16 cellular contexts compared by ENCODE assay signal in the genomic region with DNA sequence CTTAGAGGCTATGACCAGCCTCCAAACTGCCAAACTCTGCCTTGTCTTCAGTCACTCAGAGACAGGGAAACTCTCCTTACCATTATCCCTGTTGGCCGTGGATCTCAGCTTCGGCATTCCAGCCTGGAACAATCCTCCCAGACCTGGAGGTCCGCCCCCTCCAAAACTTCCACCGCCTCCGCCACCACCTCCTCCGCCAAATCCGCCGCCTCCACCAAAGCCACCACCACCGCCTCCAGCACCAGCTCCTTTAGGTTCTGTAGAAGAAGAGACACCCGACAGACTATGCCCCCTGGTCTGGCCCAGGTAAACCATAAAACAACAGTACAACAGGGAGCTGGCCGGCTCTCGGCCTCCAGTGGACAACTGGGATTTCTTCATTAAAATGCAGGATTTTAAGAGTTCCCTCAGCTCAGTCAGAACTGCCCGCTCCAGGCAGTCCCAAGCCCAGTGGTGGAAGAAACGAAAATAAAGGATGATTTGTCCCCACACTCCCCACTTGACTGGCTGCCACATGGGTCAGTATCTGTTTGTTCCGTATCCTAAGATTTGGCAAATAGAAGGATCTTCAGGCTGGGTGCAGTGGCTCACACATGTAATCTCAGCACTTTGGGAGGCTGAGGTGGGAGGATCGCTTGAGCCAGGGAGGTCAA. TPM values are rescaled to one million over a fixed set of nuclear protein-coding genes. Genes with fewer than 3 reads are reported as not detected.
DNase-seq lines count a peak whose midpoint lies in the region; ATAC-seq and TF ChIP-seq lines count a peak whose summit lies in the region.
"Had no signal": no experiment of that assay in that cellular context is flagged by ENCODE, and none has a peak within 500 bp of the region (broad histone marks: within the 10 kb centered on the region; RNA-seq: fewer than 3 reads in every experiment).

No MANE protein-coding gene starts in this region.

- H3K9me3 Mint-ChIP-seq in CD4-positive, alpha-beta T cell, result no peaks in the 10 kb centered on the region
- no peaks in the 10 kb centered on the region for H3K9me3 Mint-ChIP-seq in natural killer cell
- H3K9me3 Mint-ChIP-seq: neural progenitor cell had no signal

- H3K9me3 ChIP-seq in CD4-positive, alpha-beta T cell (ENCODE audit: control insufficient read depth, low read length), result no peaks in the 10 kb centered on the region
- H3K9me3 ChIP-seq in IMR-90 (ENCODE audit: control insufficient read depth, insufficient read depth, low read length) (no peaks in the 10 kb centered on the region), neuronal stem cell (replicated peaks in 1 of 2; ENCODE audit: control insufficient read depth in 2 of 2, insufficient read depth in 1 of 2, low read depth in 1 of 2, low read length in 2 of 2) (no peaks in the 10 kb centered on the region)
- H3K9me3 ChIP-seq: ascending aorta, lower lobe of right lung, suprapubic skin had no signal

- H3K9ac ChIP-seq in IMR-90 (ENCODE audit: low read depth, low read length) (no peak overlapping the region), neuronal stem cell (ENCODE audit: low read depth, low read length, poor library complexity) (no peak overlapping the region)
- H3K9ac ChIP-seq: neural progenitor cell had no signal

- H3K36me3 Mint-ChIP-seq in CD4-positive, alpha-beta T cell (ENCODE audit: low read depth), result peaks cover 100% of the 10 kb centered on the region
- peaks cover 18% of the 10 kb centered on the region for H3K36me3 Mint-ChIP-seq in natural killer cell

- H2BK20ac ChIP-seq in IMR-90 (ENCODE audit: low read depth, low read length), result no peak overlapping the region

- no peak overlapping the region for H2BK15ac ChIP-seq in IMR-90 (ENCODE audit: low read depth, low read length)
- no peak overlapping the region for H2BK15ac ChIP-seq in neuronal stem cell (ENCODE audit: low read length)

- H2BK120ac ChIP-seq in IMR-90 (ENCODE audit: low read depth, low read length) (no peak overlapping the region), neuronal stem cell (ENCODE audit: low read depth, low read length) (no peak overlapping the region)

- H2AK5ac ChIP-seq in IMR-90 (ENCODE audit: low read depth, low read length) (no peak overlapping the region), neuronal stem cell (ENCODE audit: low read depth, low read length) (no peak overlapping the region)

- H3K4me2 ChIP-seq in IMR-90 (ENCODE audit: low read depth, low read length) (no peak overlapping the region), neuronal stem cell (ENCODE audit: insufficient read depth, low read length, poor library complexity, severe bottlenecking) (no peak overlapping the region)
- H3K4me2 ChIP-seq: neural progenitor cell had no signal

- POLR2A ChIA-PET in CD4-positive, alpha-beta T cell (lab: Charles Lee), result interaction anchor here (1.0 to 3.6 kb wide), 5 partner anchors 18 to 105 kb away, joined by 3 to 10 read pairs (median 3); no protein-coding TSS in a partner anchor
- POLR2A ChIA-PET in IMR-90 (lab: Charles Lee; ENCODE audit: unreplicated experiment), result no interaction called here

- H3K4me3 ChIP-seq in IMR-90 (ENCODE audit: insufficient read depth, low read depth, low read length) (no peak overlapping the region), neuronal stem cell (ENCODE audit: low read length in 2 of 2) (no peak overlapping the region)
- H3K4me3 ChIP-seq: ascending aorta, lower lobe of right lung, neural progenitor cell, suprapubic skin had no signal

- H3K14ac ChIP-seq in IMR-90 (replicated peaks; ENCODE audit: low read depth, low read length) (no peak overlapping the region), neuronal stem cell (ENCODE audit: low read length) (no peak overlapping the region)

- no peak for DNase-seq in CD4-positive, alpha-beta T cell
- DNase-seq in IMR-90, result no peak
- no peak for DNase-seq in natural killer cell
- DNase-seq in NK-92 (lab: John Stamatoyannopoulos, UW; ENCODE audit: unreplicated experiment), result no peak
- DNase-seq in cortex of kidney (lab: John Stamatoyannopoulos, UW), result no peak
- DNase-seq in DMS114 treated with DMSO at 0.1 percent for 48 hours (lab: John Stamatoyannopoulos, UW; ENCODE audit: unreplicated experiment), result no peak
- no peak for DNase-seq in neuronal stem cell (ENCODE audit: low spot score)
- DNase-seq: erythroblast, lower lobe of right lung, NCI-H1436, NCI-H226 had no signal

- no peak overlapping the region for H3K27ac ChIP-seq in CD4-positive, alpha-beta T cell (ENCODE audit: low read depth, low read length)
- H3K27ac ChIP-seq in IMR-90 (ENCODE audit: insufficient read depth, low read length) (no peak overlapping the region), cingulate gyrus (ENCODE audit: low read depth, low read length) (peak overlapping the region; percentile 47), neuronal stem cell (replicated peaks; ENCODE audit: low read length) (no peak overlapping the region)
- H3K27ac ChIP-seq: ascending aorta, lower lobe of right lung, neural progenitor cell, suprapubic skin had no signal

- intact Hi-C loops in CD4-positive, alpha-beta T cell (cut with DNase I, micrococcal nuclease), result loop anchor here in 1 of 2 experiments (5.0 kb wide), 2 partner anchors 42 to 57 kb away; no protein-coding TSS in a partner anchor
- intact Hi-C loops in IMR-90 (cut with micrococcal nuclease), result no loop called here
- intact Hi-C loops in natural killer cell (cut with micrococcal nuclease), result no loop called here

- no peak for ATAC-seq in CD4-positive, alpha-beta T cell (ENCODE audit: poor library complexity)
- ATAC-seq in IMR-90 (ENCODE audit: low read depth) (no peak), natural killer cell (no peak)
- ATAC-seq: lower lobe of right lung, right cardiac atrium had no signal

- H3K18ac ChIP-seq in IMR-90 (ENCODE audit: low read depth, low read length) (no peak overlapping the region), neuronal stem cell (ENCODE audit: low read length) (no peak overlapping the region)

- no peaks in the 10 kb centered on the region; a peak in 1 of 4 replicates for H3K79me1 ChIP-seq in IMR-90 (ENCODE audit: low read depth in 1 of 2, low read length in 2 of 2)
- H3K79me1 ChIP-seq in neuronal stem cell (ENCODE audit: low read depth, low read length), result no peaks in the 10 kb centered on the region

- no peaks in the 10 kb centered on the region for H4K20me1 ChIP-seq in IMR-90 (ENCODE audit: insufficient read depth, low read length)

- H3K27me3 Mint-ChIP-seq in CD4-positive, alpha-beta T cell, result no peaks in the 10 kb centered on the region
- no peaks in the 10 kb centered on the region for H3K27me3 Mint-ChIP-seq in natural killer cell (ENCODE audit: low read depth in 2 of 2)

- no peaks in the 10 kb centered on the region for H3K27me3 ChIP-seq in CD4-positive, alpha-beta T cell (ENCODE audit: control insufficient read depth, insufficient read depth, low read length)
- H3K27me3 ChIP-seq in IMR-90 (ENCODE audit: control insufficient read depth, insufficient read depth, low read length) (no peaks in the 10 kb centered on the region), neuronal stem cell (ENCODE audit: control insufficient read depth in 3 of 3, insufficient read depth in 3 of 3, low read depth in 1 of 3, low read length in 3 of 3) (no peaks in the 10 kb centered on the region)
- H3K27me3 ChIP-seq: ascending aorta, neural progenitor cell, suprapubic skin had no signal

- H3K56ac ChIP-seq in IMR-90 (ENCODE audit: extremely low read depth, insufficient read depth, low read length), result no peak overlapping the region

- BruUV-seq in IMR-90 (replicated peaks; lab: Mats Ljungman, UMichigan), result no TSS peak

- H3K23ac ChIP-seq in IMR-90 (ENCODE audit: low read depth, low read length) (no peak overlapping the region), neuronal stem cell (ENCODE audit: low read depth, low read length, poor library complexity) (no peak overlapping the region)

- H3K36me3 ChIP-seq in IMR-90 (ENCODE audit: control insufficient read depth, insufficient read depth, low read length) (peaks cover 21% of the 10 kb centered on the region), neuronal stem cell (replicated peaks in 1 of 2; ENCODE audit: control insufficient read depth in 2 of 2, insufficient read depth in 2 of 2, low read length in 2 of 2) (peaks cover 8 to 77% of the 10 kb centered on the region in 2 donors)
- H3K36me3 ChIP-seq: neural progenitor cell had no signal

- no peak overlapping the region for H3K4ac ChIP-seq in IMR-90 (ENCODE audit: low read depth, low read length)
- no peak overlapping the region for H3K4ac ChIP-seq in neuronal stem cell (ENCODE audit: low read length)

- H3K9me1 ChIP-seq in IMR-90 (ENCODE audit: insufficient read depth, low read length), result no peaks in the 10 kb centered on the region

- peak overlapping the region; percentile 62 for H2AK9ac ChIP-seq in IMR-90 (replicated peaks; ENCODE audit: low read depth, low read length, poor library complexity)

- CTCF ChIA-PET in CD4-positive, alpha-beta T cell (lab: Charles Lee), result interaction anchor here (0.5 to 12.2 kb wide), 6 partner anchors 9 to 415 kb away, joined by 3 to 243 read pairs (median 4); a partner anchor contains a TSS
- CTCF ChIA-PET in IMR-90 (lab: Yijun Ruan, JAX), result interaction anchor here (0.6 kb wide), 2 partner anchors 122 to 672 kb away, joined by 3 to 5 read pairs; no protein-coding TSS in a partner anchor

- H4K91ac ChIP-seq in IMR-90 (ENCODE audit: insufficient read depth, low read depth, low read length) (no peak overlapping the region), neuronal stem cell (ENCODE audit: low read depth, low read length, poor library complexity) (no peak overlapping the region)

- no peak for TF ChIP-seq POLR2A in IMR-90 (IDR thresholded peaks at IDR 0.05; ENCODE audit: low read depth, low read length)

- no peak overlapping the region for H2BK5ac ChIP-seq in IMR-90 (ENCODE audit: low read depth, low read length, poor library complexity, severe bottlenecking)
- H2BK5ac ChIP-seq in neuronal stem cell (ENCODE audit: low read length), result no peak overlapping the region

- peaks cover 85% of the 10 kb centered on the region for H3K4me1 Mint-ChIP-seq in CD4-positive, alpha-beta T cell (ENCODE audit: low read depth)
- peaks cover 62 to 70% of the 10 kb centered on the region in 2 donors for H3K4me1 Mint-ChIP-seq in natural killer cell
- H3K4me1 Mint-ChIP-seq: neural progenitor cell had no signal

- H4K8ac ChIP-seq in IMR-90 (ENCODE audit: low read depth in 2 of 2, low read length in 2 of 2) (no peak overlapping the region), neuronal stem cell (ENCODE audit: low read depth, low read length) (no peak overlapping the region)

- in situ Hi-C loops in IMR-90 (cut with MboI; ENCODE audit: low sequenced_read_pairs), result loop anchor here (5.0 kb wide), 1 partner anchor 117 kb away; no protein-coding TSS in a partner anchor

- H2AFZ ChIP-seq in IMR-90 (replicated peaks; ENCODE audit: low read length, poor library complexity) (no peak overlapping the region), neuronal stem cell (ENCODE audit: low read length) (no peak overlapping the region)
- H2AFZ ChIP-seq: neural progenitor cell had no signal

- 93% methylated on average over 3 of the region's 16 CpGs; no CpG with 5 or more reads in 1 of the 2 experiments for WGBS in IMR-90 (ENCODE audit: extremely low coverage in 2 of 2, insufficient read length in 1 of 2), 2 experiments
- WGBS in neuronal stem cell (ENCODE audit: extremely low coverage in 2 of 2, insufficient read length in 2 of 2, insufficient replicate concordance in 1 of 2), 2 donors, result no CpG with 5 or more reads among the region's 16 CpGs

- TF ChIP-seq RAD21 in IMR-90 (IDR thresholded peaks at IDR 0.05; ENCODE audit: low read length), result no peak

- H4K5ac ChIP-seq in IMR-90 (ENCODE audit: low read depth, low read length), result no peak overlapping the region

- H3K4me3 Mint-ChIP-seq in CD4-positive, alpha-beta T cell, result no peak overlapping the region
- H3K4me3 Mint-ChIP-seq in natural killer cell, result no peak overlapping the region
- H3K4me3 Mint-ChIP-seq: neural progenitor cell had no signal

- dilution Hi-C loops in IMR-90 (cut with HindIII; ENCODE audit: low sequenced_read_pairs, unreplicated experiment), result no loop called here

- H3K4me1 ChIP-seq in IMR-90 (ENCODE audit: control insufficient read depth, insufficient read depth, low read length) (no peaks in the 10 kb centered on the region; the same call in 1 of the 2 replicates), neuronal stem cell (ENCODE audit: control insufficient read depth in 2 of 2, insufficient read depth in 1 of 2, low read depth in 1 of 2, low read length in 2 of 2) (no peaks in the 10 kb centered on the region)
- H3K4me1 ChIP-seq: ascending aorta, neural progenitor cell had no signal

- H2BK12ac ChIP-seq in neuronal stem cell (ENCODE audit: low read length), result no peak overlapping the region

- peak overlapping the region; percentile 77 for H3K27ac Mint-ChIP-seq in CD4-positive, alpha-beta T cell
- H3K27ac Mint-ChIP-seq in natural killer cell, result peak overlapping the region; percentile 87 to 92
- H3K27ac Mint-ChIP-seq: neural progenitor cell had no signal

- TF ChIP-seq CTCF in CD4-positive, alpha-beta T cell (IDR thresholded peaks at IDR 0.05), result no peak
- TF ChIP-seq CTCF in IMR-90 (conservative IDR thresholded peaks at IDR 0.05; ENCODE audit: low read depth, low read length) (no peak), natural killer cell (IDR thresholded peaks at IDR 0.05) (no peak)

RNA-seq across cellular contexts. Expression of a gene that starts 22.4 kb away (rescaled TPM):
- 100 to 1,000 TPM; 237 to 264 TPM for total RNA-seq in CD4-positive, alpha-beta T cell
- total RNA-seq in IMR-90 (2012; rRNA removed) (2.7 and 3.3 TPM in 2 replicates), natural killer cell (100 to 1,000 TPM; 508 to 640 (median 555) TPM)
- 13.5 and 14.2 TPM in 2 replicates for polyA plus RNA-seq in IMR-90 (2012; rRNA removed)
- polyA plus RNA-seq in IMR-90 (2012; cell fraction: cytosol; rRNA removed), result 5.5 and 14.1 TPM in 2 replicates
- 10.0 and 12.1 TPM in 2 replicates for polyA plus RNA-seq in IMR-90 (2012; cell fraction: nucleus; rRNA removed; ENCODE audit: low replicate concordance)
- polyA plus RNA-seq in neuronal stem cell (2013, experiment 1 of 2), result 20.8 TPM
- polyA plus RNA-seq in neuronal stem cell (2013, experiment 2 of 2), result 21.6 TPM

Comparison
In these comparisons a context has a peak if more than half of its experiments do, and no peak if none do; other contexts are left out.
1. RNA of a gene that starts 22.4 kb away (total RNA-seq): 508 to 640 TPM in natural killer cell and 237 to 264 TPM in CD4-positive, alpha-beta T cell; 2.7 to 3.3 TPM in IMR-90; every median in the first group is over 10 times any median in the second.